13 cellular contexts compared by ENCODE assay signal in the genomic region with DNA sequence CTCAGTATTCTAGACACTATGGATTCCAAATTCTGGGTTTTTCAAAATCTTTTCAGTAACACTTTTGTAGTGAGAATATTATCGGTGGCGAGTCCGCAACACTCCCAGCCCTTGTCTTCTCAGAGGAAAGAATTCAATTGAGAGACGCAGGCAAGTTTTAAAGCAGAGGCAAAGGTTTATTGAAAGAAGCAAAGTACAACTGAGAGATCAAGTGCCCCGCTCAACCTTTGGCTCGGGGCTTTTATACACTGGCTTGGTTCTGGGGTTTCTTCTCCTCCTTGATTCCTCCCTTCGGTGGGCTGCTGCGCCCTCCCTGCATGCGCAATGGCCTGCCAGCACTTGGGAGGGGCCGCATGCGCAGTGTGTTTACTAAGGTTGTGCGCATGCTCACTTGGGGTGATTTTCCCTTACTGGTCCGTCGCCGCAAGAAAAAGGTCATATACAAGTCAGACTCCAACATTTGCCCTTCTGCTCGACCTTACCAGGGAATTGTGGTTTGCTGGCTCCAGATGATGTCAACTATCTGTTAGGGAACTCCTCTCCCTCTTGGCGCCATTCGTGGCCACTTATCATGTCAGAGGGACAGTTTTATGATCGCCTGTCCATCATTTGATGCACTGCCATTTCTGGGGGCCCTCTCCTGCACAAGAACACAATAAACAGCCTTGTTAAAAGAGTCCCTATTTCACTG. TPM values are rescaled to one million over a fixed set of nuclear protein-coding genes. Genes with fewer than 3 reads are reported as not detected.
DNase-seq lines count a peak whose midpoint lies in the region; ATAC-seq and TF ChIP-seq lines count a peak whose summit lies in the region.
"Had no signal": no experiment of that assay in that cellular context is flagged by ENCODE, and none has a peak within 500 bp of the region (broad histone marks: within the 10 kb centered on the region; RNA-seq: fewer than 3 reads in every experiment).

No MANE protein-coding gene starts in this region.

- no peak for TF ChIP-seq CTCF in colonic mucosa (IDR thresholded peaks at IDR 0.05)
- no peak for TF ChIP-seq CTCF in mucosa of descending colon (IDR thresholded peaks at IDR 0.05)
- no peak for TF ChIP-seq CTCF in transverse colon (IDR thresholded peaks at IDR 0.05)
- no peak for TF ChIP-seq CTCF in SK-N-SH (IDR thresholded peaks at IDR 0.05)

- in situ Hi-C loops in transverse colon (cut with MboI; ENCODE audit: low pct_ligation_motif_present in 1 of 4, low pct_unique_long_range_greater_than_20kb in 1 of 4, low sequenced_read_pairs in 3 of 4) = no loop called here

- TF ChIP-seq POLR2A in transverse colon (IDR thresholded peaks at IDR 0.05) = no peak

- H3K9ac ChIP-seq in colonic mucosa (ENCODE audit: low read depth in 2 of 2, low read length in 2 of 2) = peak overlapping the region in 1 of 2 donors; percentile 14
- H3K9ac ChIP-seq in SK-N-SH = no peak overlapping the region

- H3K4me1 ChIP-seq in colonic mucosa (peaks cover 3% of the 10 kb centered on the region), mucosa of descending colon (ENCODE audit: low read depth) (no peaks in the 10 kb centered on the region), transverse colon (peaks cover 0 to 12% (median 3%) of the 10 kb centered on the region in 4 donors), SK-N-SH (ENCODE audit: control insufficient read depth in 1 of 2, insufficient read depth in 2 of 2, low read depth in 1 of 2, low read length in 1 of 2) (no peaks in the 10 kb centered on the region)
- H3K4me1 ChIP-seq: esophagus muscularis mucosa, lower lobe of right lung had no signal

- peak; percentile 43 for DNase-seq in M059J (ENCODE audit: low read depth)
- DNase-seq in colonic mucosa = peak; percentile 79
- DNase-seq in mucosa of descending colon = peak; percentile 59 to 83 (median 72)
- peak; percentile 62 for DNase-seq in transverse colon
- no peak for DNase-seq in SK-N-SH
- DNase-seq: activated CD8-positive, alpha-beta memory T cell treated with anti-CD3 and anti-CD28 coated beads, Interleukin-2, amount 10 ng/mL, durations not matched to agents 7 days and 5 days; DND-41; GOT3; lower lobe of right lung had no signal

- H3K9me2 ChIP-seq in SK-N-SH = no peaks in the 10 kb centered on the region

- H3K4me2 ChIP-seq in SK-N-SH = no peak overlapping the region
- H3K4me2 ChIP-seq: smooth muscle cell had no signal

- CTCF ChIA-PET in SK-N-SH (lab: Yijun Ruan, JAX) = interaction anchor here (0.8 kb wide), 1 partner anchor 113 kb away, joined by 3 read pairs; no protein-coding TSS in a partner anchor

- H3K4me3 ChIP-seq in colonic mucosa (peak overlapping the region; percentile 4), mucosa of descending colon (no peak overlapping the region), transverse colon (peak overlapping the region in 3 of 4 donors; percentile 12 to 36 (median 13)), SK-N-SH (ENCODE audit: low read depth in 2 of 2, low read length in 1 of 2) (no peak overlapping the region)
- H3K4me3 ChIP-seq: lower lobe of right lung, smooth muscle cell had no signal

- TF ChIP-seq EP300 in transverse colon (IDR thresholded peaks at IDR 0.05; ENCODE audit: low read depth) (no peak), SK-N-SH (IDR thresholded peaks at IDR 0.05; ENCODE audit: borderline replicate concordance in 1 of 2, low read depth in 1 of 2, low read length in 1 of 2) (no peak)

- H3K27ac ChIP-seq in colonic mucosa = peak overlapping the region; percentile 22
- H3K27ac ChIP-seq in transverse colon = peak overlapping the region; percentile 26 to 41 (median 34)
- H3K27ac ChIP-seq in SK-N-SH (ENCODE audit: low read depth in 2 of 2, low read length in 1 of 2) = no peak overlapping the region
- H3K27ac ChIP-seq: esophagus muscularis mucosa, lower lobe of right lung had no signal

- ATAC-seq in mucosa of descending colon (peak; percentile 73), GM18502 (IDR thresholded peaks at IDR 0.05; ENCODE audit: poor library complexity, unreplicated experiment) (no peak), HG02588 (IDR thresholded peaks at IDR 0.05; ENCODE audit: unreplicated experiment) (no peak)
- ATAC-seq: activated CD8-positive, alpha-beta memory T cell treated with anti-CD3 and anti-CD28 coated beads, Interleukin-2, amount 10 ng/mL, durations not matched to agents 7 days and 5 days had no signal

- intact Hi-C loops in colonic mucosa (cut with DNase I) = no loop called here
- intact Hi-C loops in mucosa of descending colon (cut with DNase I, micrococcal nuclease) = no loop called here
- intact Hi-C loops in transverse colon (cut with DNase I; ENCODE audit: low total_unique reads) = no loop called here

- H3K27me3 ChIP-seq in colonic mucosa (no peaks in the 10 kb centered on the region), transverse colon (peaks cover 9% of the 10 kb centered on the region), SK-N-SH (ENCODE audit: insufficient read depth) (peaks cover 7% of the 10 kb centered on the region; the same call in 1 of the 2 replicates)

- no peaks in the 10 kb centered on the region for H3K9me3 ChIP-seq in colonic mucosa
- no peaks in the 10 kb centered on the region for H3K9me3 ChIP-seq in mucosa of descending colon
- H3K9me3 ChIP-seq in transverse colon = no peaks in the 10 kb centered on the region
- H3K9me3 ChIP-seq in SK-N-SH = no peaks in the 10 kb centered on the region
- H3K9me3 ChIP-seq: lower lobe of right lung had no signal

- H3K79me2 ChIP-seq in SK-N-SH (ENCODE audit: insufficient read depth) = no peaks in the 10 kb centered on the region

- H2AFZ ChIP-seq in SK-N-SH (ENCODE audit: low read depth) = no peak overlapping the region

- TF ChIP-seq RAD21 in SK-N-SH (IDR thresholded peaks at IDR 0.05; ENCODE audit: low read length) = no peak

- WGBS in transverse colon (ENCODE audit: low coverage in 1 of 2), 2 donors = 38 to 52% methylated on average over 4 to 19 of the region's 19 CpGs
- 75% methylated on average over 19 of the region's 19 CpGs for WGBS in SK-N-SH (ENCODE audit: low lambda C conversion rate)

- no peaks in the 10 kb centered on the region for H3K36me3 ChIP-seq in colonic mucosa
- no peaks in the 10 kb centered on the region for H3K36me3 ChIP-seq in mucosa of descending colon (ENCODE audit: low read depth)
- H3K36me3 ChIP-seq in transverse colon = no peaks in the 10 kb centered on the region
- H3K36me3 ChIP-seq in SK-N-SH (replicated peaks in 1 of 2; ENCODE audit: control insufficient read depth in 1 of 2, insufficient read depth in 2 of 2, low read length in 1 of 2) = no peaks in the 10 kb centered on the region
- H3K36me3 ChIP-seq: esophagus muscularis mucosa, lower lobe of right lung had no signal

- H3F3A ChIP-seq in SK-N-SH (replicated peaks; ENCODE audit: insufficient read depth) = no peaks in the 10 kb centered on the region

- POLR2A ChIA-PET in SK-N-SH (lab: Yijun Ruan, JAX) = no interaction called here

- no peaks in the 10 kb centered on the region for H4K20me1 ChIP-seq in SK-N-SH (ENCODE audit: insufficient read depth)

TF ChIP-seq in SK-N-SH, 30 proteins besides CTCF, POLR2A, EP300 and RAD21 (continues in another document):
- TF ChIP-seq RFX5 (IDR thresholded peaks at IDR 0.05; ENCODE audit: low read length) (no peak), ELF1 (IDR thresholded peaks at IDR 0.05) (no peak), JUND (IDR thresholded peaks at IDR 0.05) (no peak), TEAD4 (IDR thresholded peaks at IDR 0.05; ENCODE audit: borderline replicate concordance, insufficient read depth) (no peak), SMC3 (IDR thresholded peaks at IDR 0.05; ENCODE audit: low read depth, low read length) (no peak), TAF1 (IDR thresholded peaks at IDR 0.05; ENCODE audit: borderline replicate concordance, low read depth, low read length) (no peak), FOXM1 (IDR thresholded peaks at IDR 0.05; ENCODE audit: low read depth) (no peak), RCOR1 (IDR thresholded peaks at IDR 0.05; ENCODE audit: low read length) (no peak), EZH2phosphoT487 (IDR thresholded peaks at IDR 0.05; ENCODE audit: borderline replicate concordance, low read depth) (no peak), CHD2 (IDR thresholded peaks at IDR 0.05; ENCODE audit: low read length, partially characterized antibody) (no peak), NRF1 (IDR thresholded peaks at IDR 0.05; ENCODE audit: low read depth, low read length) (no peak), TCF12 (IDR thresholded peaks at IDR 0.05) (no peak), FOXJ3 (CRISPR knock-in tag; IDR thresholded peaks at IDR 0.05) (no peak)
- TF ChIP-seq, protein P1, sequence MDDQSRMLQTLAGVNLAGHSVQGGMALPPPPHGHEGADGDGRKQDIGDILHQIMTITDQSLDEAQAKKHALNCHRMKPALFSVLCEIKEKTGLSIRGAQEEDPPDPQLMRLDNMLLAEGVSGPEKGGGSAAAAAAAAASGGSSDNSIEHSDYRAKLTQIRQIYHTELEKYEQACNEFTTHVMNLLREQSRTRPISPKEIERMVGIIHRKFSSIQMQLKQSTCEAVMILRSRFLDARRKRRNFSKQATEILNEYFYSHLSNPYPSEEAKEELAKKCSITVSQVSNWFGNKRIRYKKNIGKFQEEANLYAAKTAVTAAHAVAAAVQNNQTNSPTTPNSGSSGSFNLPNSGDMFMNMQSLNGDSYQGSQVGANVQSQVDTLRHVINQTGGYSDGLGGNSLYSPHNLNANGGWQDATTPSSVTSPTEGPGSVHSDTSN (IDR thresholded peaks at IDR 0.05) = no peak
- TF ChIP-seq, protein P2, sequence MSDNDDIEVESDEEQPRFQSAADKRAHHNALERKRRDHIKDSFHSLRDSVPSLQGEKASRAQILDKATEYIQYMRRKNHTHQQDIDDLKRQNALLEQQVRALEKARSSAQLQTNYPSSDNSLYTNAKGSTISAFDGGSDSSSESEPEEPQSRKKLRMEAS (IDR thresholded peaks at IDR 0.05; ENCODE audit: low read depth) = no peak

RNA-seq across cellular contexts. Expression of a gene that starts 3.0 kb away (rescaled TPM):
- 0.22 TPM in 1 of 2 replicates, not detected in the other for total RNA-seq in M059J (2014; rRNA removed; shearing (Covaris generic))
- total RNA-seq in colonic mucosa (under 1 TPM in 1 of 2 donors, not detected in 1; 0.32 TPM), mucosa of descending colon (under 1 TPM in 2 of 3 donors, not detected in 1; 0.14 to 0.34 TPM), transverse colon (not detected)
- 0.03 and 0.05 TPM in 2 replicates for polyA plus RNA-seq in SK-N-SH (2012; rRNA removed)
- polyA plus RNA-seq in SK-N-SH (2012; cell fraction: cytosol; rRNA removed) = 0.03 and 0.04 TPM in 2 replicates
- polyA plus RNA-seq in SK-N-SH (2012; cell fraction: nucleus; rRNA removed) = not detected in 2 replicates
- total RNA-seq: activated CD8-positive, alpha-beta memory T cell treated with anti-CD3 and anti-CD28 coated beads, Interleukin-2, amount 10 ng/mL, durations not matched to agents 7 days and 5 days; lower lobe of right lung; smooth muscle cell had no signal
- polyA plus RNA-seq: smooth muscle cell had no signal

RNA-seq across cellular contexts. Expression of a gene that starts 39.3 kb away (rescaled TPM):
- total RNA-seq in M059J (2014; rRNA removed; shearing (Covaris generic)) = 0.91 and 1.5 TPM in 2 replicates
- not detected for total RNA-seq in colonic mucosa
- under 1 TPM in 1 of 3 donors, not detected in 2; 0.19 TPM for total RNA-seq in mucosa of descending colon
- total RNA-seq in transverse colon = not detected
- not detected in 2 replicates for polyA plus RNA-seq in SK-N-SH (2012; rRNA removed)
- polyA plus RNA-seq in SK-N-SH (2012; cell fraction: cytosol; rRNA removed) = not detected in 2 replicates
- 0.02 TPM in 1 of 2 replicates, not detected in the other for polyA plus RNA-seq in SK-N-SH (2012; cell fraction: nucleus; rRNA removed)
- total RNA-seq: activated CD8-positive, alpha-beta memory T cell treated with anti-CD3 and anti-CD28 coated beads, Interleukin-2, amount 10 ng/mL, durations not matched to agents 7 days and 5 days; smooth muscle cell had no signal
- polyA plus RNA-seq: smooth muscle cell had no signal

Comparison
In these comparisons a context has a peak if more than half of its experiments do, and no peak if none do; other contexts are left out.
1. H3K27ac ChIP-seq: peak in colonic mucosa (single experiment) and transverse colon (4 of 4); none in SK-N-SH (0 of 2).
2. H3K4me3 ChIP-seq: peak in colonic mucosa (single experiment) and transverse colon (3 of 4); none in mucosa of descending colon (single experiment) and SK-N-SH (0 of 2).